ENCODE assay signal across 2 cellular contexts in genomic region chr5:124643306-124643705, GRCh38.
TF ChIP-seq lines count a peak whose summit lies in the region.

No MANE protein-coding gene starts in this region.

TF ChIP-seq in GM23338, 12 proteins besides CTCF, POLR2A, EP300 and RAD21:
- TF ChIP-seq CREB1 (CRISPR knock-in tag; IDR thresholded peaks at IDR 0.05; ENCODE audit: low read depth) = no peak
- TF ChIP-seq ZNF462 (CRISPR knock-in tag; IDR thresholded peaks at IDR 0.05) = no peak
- no peak for TF ChIP-seq EZH2phosphoT487 (IDR thresholded peaks at IDR 0.05; ENCODE audit: unreplicated experiment)
- no peak for TF ChIP-seq ETS1 (IDR thresholded peaks at IDR 0.05)
- TF ChIP-seq POLR2AphosphoS5 (IDR thresholded peaks at IDR 0.05; ENCODE audit: low read depth) = no peak
- TF ChIP-seq REST (IDR thresholded peaks at IDR 0.05; ENCODE audit: unreplicated experiment) = no peak
- TF ChIP-seq ZNF114 (CRISPR knock-in tag; IDR thresholded peaks at IDR 0.05) = no peak
- no peak for TF ChIP-seq EZH2 (IDR thresholded peaks at IDR 0.05; ENCODE audit: low read depth, unreplicated experiment)
- no peak for TF ChIP-seq JUNB (IDR thresholded peaks at IDR 0.05; ENCODE audit: unreplicated experiment)
- no peak for TF ChIP-seq NANOG (IDR thresholded peaks at IDR 0.05; ENCODE audit: borderline replicate concordance)
- no peak for TF ChIP-seq ZNF331 (CRISPR knock-in tag; IDR thresholded peaks at IDR 0.05; ENCODE audit: low read depth)
- TF ChIP-seq STAT1 (IDR thresholded peaks at IDR 0.05; ENCODE audit: unreplicated experiment) = no peak
TF ChIP-seq in GM23338: peak in this region for 0.

TF ChIP-seq in H1, 55 proteins besides CTCF, POLR2A, EP300 and RAD21:
- TF ChIP-seq KDM5A (IDR thresholded peaks at IDR 0.05; ENCODE audit: low read length) = no peak
